ENCODE assay signal across 13 cellular contexts in genomic region chr1:222769968-222770620, GRCh38. TPM values are rescaled to one million over a fixed set of nuclear protein-coding genes. Genes with fewer than 3 reads are reported as not detected.
"Had no signal": no experiment of that assay in that cellular context is flagged by ENCODE, and none has a peak within 500 bp of the region (broad histone marks: within the 10 kb centered on the region; RNA-seq: fewer than 3 reads in every experiment).

No MANE protein-coding gene starts in this region.

- ATAC-seq: lower lobe of right lung; natural killer cell; right lobe of liver; stimulated activated naive B cell treated with anti-CD40 and anti-IgM and Interleukin-4, amounts not matched to agents 10 μg/mL and 1 μg/mL and 100 μg/mL, for 72 hours had no signal

- H3K4me1 ChIP-seq: right lobe of liver had no signal

- H3K4me3 ChIP-seq: lower lobe of right lung, right lobe of liver had no signal

- H3K27ac ChIP-seq: lower lobe of right lung, right lobe of liver had no signal

- H3K36me3 ChIP-seq: lower lobe of right lung, right lobe of liver had no signal

- H3K27me3 ChIP-seq: right lobe of liver had no signal

- DNase-seq: activated naive CD4-positive, alpha-beta T cell treated with anti-CD3 and anti-CD28 coated beads, Interleukin-2, amount 10 ng/mL, durations not matched to agents 7 days and 5 days; hippocampal formation; lower lobe of right lung; natural killer cell; right lobe of liver; stimulated activated naive B cell treated with anti-CD40 and anti-IgM and Interleukin-4, amounts not matched to agents 10 μg/mL and 1 μg/mL and 100 μg/mL, for 72 hours had no signal

RNA-seq across cellular contexts. Expression of gene FAM177B, which starts 33.1 kb away (rescaled TPM):
- total RNA-seq: activated T-helper 2 cell treated with anti-CD3 and anti-CD28 coated beads, Interferon-gamma antibody, Interleukin-2, Interleukin-4, amounts not matched to agents 10 μg/mL and 5 μg/mL and 100 μg/mL, durations not matched to agents 14 hours and 24 hours and 36 hours; chondrocyte; fibroblast of lung; kidney epithelial cell; natural killer cell; posterior vena cava; T-helper 2 cell treated with Interferon-gamma antibody and Interleukin-4, amounts not matched to agents 100 ng/mL and 5 ng/mL, for 36 hours; temporal lobe had no signal
